In the genomic region with DNA sequence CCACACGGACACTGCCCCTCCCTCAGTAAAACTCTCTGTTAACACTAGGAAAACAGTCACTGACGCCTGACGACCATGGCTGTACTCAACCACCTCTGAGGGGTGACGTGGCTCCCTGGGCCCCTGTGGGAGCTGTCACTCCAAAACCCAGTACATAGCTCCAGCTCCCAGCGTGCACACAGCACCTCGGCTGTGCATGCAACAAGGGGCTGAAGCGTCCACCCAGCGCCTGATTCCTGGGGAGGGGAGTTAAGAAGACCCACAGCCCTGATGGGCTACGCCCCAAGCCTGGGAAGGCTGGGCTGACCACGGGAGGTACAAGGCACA, we compare ENCODE assay signal across 24 cellular contexts. TPM values are rescaled to one million over a fixed set of nuclear protein-coding genes. Genes with fewer than 3 reads are reported as not detected.
A peak's percentile ranks its signal among the peaks of the same experiment; 100 is the strongest.
DNase-seq lines count a peak whose midpoint lies in the region; ATAC-seq, FAIRE-seq and TF ChIP-seq lines count a peak whose summit lies in the region.
"Had no signal": no experiment of that assay in that cellular context is flagged by ENCODE, and none has a peak within 500 bp of the region (broad histone marks: within the 10 kb centered on the region; RNA-seq: fewer than 3 reads in every experiment).

No MANE protein-coding gene starts in this region.

- POLR2A ChIA-PET in HepG2 (lab: Yijun Ruan, JAX) (no interaction called here), RWPE1 (lab: Yijun Ruan, JAX; ENCODE audit: low non-redundant PET) (no interaction called here)
- POLR2A ChIA-PET in naive thymus-derived CD4-positive, alpha-beta T cell (lab: Charles Lee), result no interaction called here

- BruUV-seq in HepG2 (replicated peaks; lab: Mats Ljungman, UMichigan), result no TSS peak

- no peaks in the 10 kb centered on the region for H3K9me3 Mint-ChIP-seq in naive thymus-derived CD4-positive, alpha-beta T cell
- H3K9me3 Mint-ChIP-seq: CD4-positive, CD25-positive, alpha-beta regulatory T cell; CD8-positive, alpha-beta memory T cell had no signal

- no peak overlapping the region for H2AFZ ChIP-seq in HepG2 (ENCODE audit: low read length)
- H2AFZ ChIP-seq: GM23248 had no signal

- H3K4me1 Mint-ChIP-seq in naive thymus-derived CD4-positive, alpha-beta T cell, result peaks cover 0 to 2% (median 0%) of the 10 kb centered on the region in 7 donors
- H3K4me1 Mint-ChIP-seq: B cell; CD4-positive, CD25-positive, alpha-beta regulatory T cell; CD8-positive, alpha-beta memory T cell had no signal

- no peak overlapping the region for H3K4me3 ChIP-seq in HepG2 (replicated peaks in 1 of 3; ENCODE audit: insufficient read depth in 1 of 3, low read depth in 2 of 3, low read length in 3 of 3)
- no peak overlapping the region for H3K4me3 ChIP-seq in right lobe of liver
- no peak overlapping the region for H3K4me3 ChIP-seq in naive thymus-derived CD4-positive, alpha-beta T cell (ENCODE audit: low read length)
- H3K4me3 ChIP-seq: BLaER1, GM23248 had no signal

- H3K79me2 ChIP-seq in HepG2 (ENCODE audit: insufficient read depth, low read length), result no peaks in the 10 kb centered on the region

- H3K4me3 Mint-ChIP-seq in naive thymus-derived CD4-positive, alpha-beta T cell, result no peak overlapping the region
- H3K4me3 Mint-ChIP-seq: B cell; CD4-positive, CD25-positive, alpha-beta regulatory T cell; CD8-positive, alpha-beta memory T cell had no signal

- in situ Hi-C loops in HepG2 (cut with HindIII; ENCODE audit: extremely low pct_ligation_motif_present, low pct_unique_long_range_greater_than_20kb), result no loop called here

- no peak for TF ChIP-seq CTCF in HepG2 (CRISPR knock-in tag; IDR thresholded peaks at IDR 0.05)
- TF ChIP-seq CTCF in right lobe of liver (IDR thresholded peaks at IDR 0.05), result no peak
- no peak for TF ChIP-seq CTCF in RWPE1 (conservative IDR thresholded peaks at IDR 0.05; ENCODE audit: low read depth)

- intact Hi-C loops in HepG2 (cut with micrococcal nuclease; ENCODE audit: unreplicated experiment) (no loop called here), right lobe of liver (cut with DNase I) (no loop called here)
- intact Hi-C loops in naive thymus-derived CD4-positive, alpha-beta T cell (cut with micrococcal nuclease), result no loop called here

- no peaks in the 10 kb centered on the region for H3K27me3 Mint-ChIP-seq in naive thymus-derived CD4-positive, alpha-beta T cell
- H3K27me3 Mint-ChIP-seq: B cell; CD4-positive, CD25-positive, alpha-beta regulatory T cell; CD8-positive, alpha-beta memory T cell had no signal

- DNase-seq in HepG2 (ENCODE audit: low spot score) (no peak), right lobe of liver (no peak), RWPE1 (ENCODE audit: low spot score) (no peak), GM19240 (ENCODE audit: insufficient read length, low spot score) (no peak)
- DNase-seq in naive thymus-derived CD4-positive, alpha-beta T cell, result no peak
- DNase-seq: CD4-positive, CD25-positive, alpha-beta regulatory T cell; CD8-positive, alpha-beta memory T cell; DMS 273 treated with DMSO at 0.1 percent for 48 hours; DMS79; GF-D8; GM23248; H7; HCEC 1CT had no signal

- no peaks in the 10 kb centered on the region for H4K20me1 ChIP-seq in HepG2 (ENCODE audit: insufficient read depth, low read length)
- H4K20me1 ChIP-seq: BLaER1 had no signal

- H3K36me3 ChIP-seq in HepG2 (replicated peaks in 1 of 2; ENCODE audit: control insufficient read depth in 1 of 2, insufficient read depth in 2 of 2, low read length in 2 of 2) (peaks cover 15 to 46% of the 10 kb centered on the region in 2 experiments; a peak in 4 of 5 replicates), right lobe of liver (peaks cover 0 to 66% (median 32%) of the 10 kb centered on the region in 4 donors)
- H3K36me3 ChIP-seq in naive thymus-derived CD4-positive, alpha-beta T cell (ENCODE audit: control insufficient read depth in 2 of 3, insufficient read depth in 3 of 3, low read length in 3 of 3), result peaks cover 0 to 73% (median 9%) of the 10 kb centered on the region in 3 experiments

- 100% methylated on average over 2 of the region's 10 CpGs for WGBS in HepG2 (ENCODE audit: low lambda C conversion rate)
- WGBS in right lobe of liver (ENCODE audit: insufficient coverage, low coverage, low lambda C conversion rate, missing lambda C conversion rate), result 40% methylated on average over 1 of the region's 10 CpGs

- no peak for TF ChIP-seq RAD21 in HepG2 (CRISPR knock-in tag; IDR thresholded peaks at IDR 0.05)

- H3K27me3 ChIP-seq in HepG2 (ENCODE audit: control insufficient read depth in 1 of 2, insufficient read depth in 2 of 2, low read length in 2 of 2) (no peaks in the 10 kb centered on the region), right lobe of liver (no peaks in the 10 kb centered on the region)
- H3K27me3 ChIP-seq in naive thymus-derived CD4-positive, alpha-beta T cell (ENCODE audit: control insufficient read depth in 2 of 2, insufficient read depth in 2 of 2, low read length in 2 of 2), result no peaks in the 10 kb centered on the region
- H3K27me3 ChIP-seq: BLaER1 had no signal

- FAIRE-seq in HepG2 (lab: Jason Lieb, UNC), result no peak
- FAIRE-seq: A204.1, D721Med, GM12891, GM18507, H1 had no signal

- H3K9ac ChIP-seq in HepG2 (ENCODE audit: insufficient read depth, low read depth, low read length), result no peak overlapping the region
- H3K9ac ChIP-seq: BLaER1, GM23248 had no signal

- H3K36me3 Mint-ChIP-seq in naive thymus-derived CD4-positive, alpha-beta T cell, result peaks cover 0 to 13% (median 0%) of the 10 kb centered on the region in 5 donors

- ATAC-seq in HepG2 (peak; percentile 4; the same call in 1 of the 3 replicates), right lobe of liver (no peak), HG03095 (IDR thresholded peaks at IDR 0.05; ENCODE audit: unreplicated experiment) (no peak), GM18861 (IDR thresholded peaks at IDR 0.05; ENCODE audit: unreplicated experiment) (no peak)
- peak; percentile 13 for ATAC-seq in naive thymus-derived CD4-positive, alpha-beta T cell

- H3K4me1 ChIP-seq in HepG2 (ENCODE audit: insufficient read depth, low read length) (no peaks in the 10 kb centered on the region), right lobe of liver (no peaks in the 10 kb centered on the region)
- no peaks in the 10 kb centered on the region for H3K4me1 ChIP-seq in naive thymus-derived CD4-positive, alpha-beta T cell (ENCODE audit: control insufficient read depth in 2 of 2, insufficient read depth in 2 of 2, low read length in 2 of 2)
- H3K4me1 ChIP-seq: BLaER1 had no signal

- no peak overlapping the region for H3K27ac Mint-ChIP-seq in naive thymus-derived CD4-positive, alpha-beta T cell
- H3K27ac Mint-ChIP-seq: B cell had no signal

- H3K27ac ChIP-seq in HepG2 (ENCODE audit: extremely low read length, insufficient read depth, low read length) (no peak overlapping the region), right lobe of liver (no peak overlapping the region), RWPE1 (peak overlapping the region; percentile 58)
- H3K27ac ChIP-seq in naive thymus-derived CD4-positive, alpha-beta T cell (ENCODE audit: low read depth, low read length), result no peak overlapping the region
- H3K27ac ChIP-seq: 22Rv1, BLaER1, C4-2B, GM23248 had no signal

- CTCF ChIA-PET in HepG2 (lab: Yijun Ruan, JAX; ENCODE audit: low intra/inter-chr PET ratio, low total read pairs) (no interaction called here), RWPE1 (lab: Yijun Ruan, JAX) (no interaction called here)
- CTCF ChIA-PET in naive thymus-derived CD4-positive, alpha-beta T cell (lab: Charles Lee), result no interaction called here

- TF ChIP-seq POLR2A in HepG2 (IDR thresholded peaks at IDR 0.05; ENCODE audit: insufficient read depth in 1 of 2, low read depth in 2 of 2, low read length in 2 of 2), result no peak
- TF ChIP-seq POLR2A in right lobe of liver (IDR thresholded peaks at IDR 0.05), result no peak

- H3K9me3 ChIP-seq in HepG2 (ENCODE audit: low read length), result no peaks in the 10 kb centered on the region
- no peaks in the 10 kb centered on the region for H3K9me3 ChIP-seq in right lobe of liver
- no peaks in the 10 kb centered on the region for H3K9me3 ChIP-seq in naive thymus-derived CD4-positive, alpha-beta T cell (ENCODE audit: control insufficient read depth in 2 of 3, low read length in 3 of 3)
- H3K9me3 ChIP-seq: BLaER1 had no signal

- TF ChIP-seq EP300 in HepG2 (IDR thresholded peaks at IDR 0.05; ENCODE audit: low read depth in 2 of 2, low read length in 2 of 2) (no peak), HepG2 (CRISPR knock-in tag; IDR thresholded peaks at IDR 0.05; ENCODE audit: borderline replicate concordance) (no peak)

- H3K4me2 ChIP-seq in HepG2 (ENCODE audit: low read depth, low read length), result no peak overlapping the region
- H3K4me2 ChIP-seq: BLaER1 had no signal

TF ChIP-seq in HepG2, 621 proteins besides CTCF, POLR2A, EP300 and RAD21 (continues in another document):
- TF ChIP-seq ZNF616 (CRISPR knock-in tag; IDR thresholded peaks at IDR 0.05; ENCODE audit: low read depth) (no peak), ZBTB7B (CRISPR knock-in tag; IDR thresholded peaks at IDR 0.05) (no peak), AGO2 (optimal IDR thresholded peaks at IDR 0.05; ENCODE audit: low read depth, low read length) (peak; percentile 68)

RNA-seq across cellular contexts. Expression of a gene that starts 36.3 kb away (rescaled TPM):
- total RNA-seq in HepG2 (2016; rRNA removed; fragmentation: Illumina TruSeq; extraction: Trizol), result 7.4 and 14.0 TPM in 2 replicates
- total RNA-seq in HepG2 (2016; cell fraction: cytosol; rRNA removed; fragmentation: Illumina TruSeq; extraction: Trizol; ENCODE audit: low read depth), result 9.5 and 12.5 TPM in 2 replicates
- 5.2 and 15.7 TPM in 2 replicates for total RNA-seq in HepG2 (2016; cell fraction: insoluble cytoplasmic fraction; rRNA removed; fragmentation: Illumina TruSeq; extraction: Trizol)
- total RNA-seq in HepG2 (2016; cell fraction: membrane; rRNA removed; fragmentation: Illumina TruSeq; extraction: Trizol), result 6.9 and 7.7 TPM in 2 replicates
- 21.8 and 25.8 TPM in 2 replicates for total RNA-seq in HepG2 (2016; cell fraction: nucleus; rRNA removed; fragmentation: Illumina TruSeq; extraction: Trizol)
- polyA plus RNA-seq in HepG2 (2011; rRNA removed), result 18.5 and 25.6 TPM in 2 replicates
- 11.8 and 15.1 TPM in 2 replicates for polyA plus RNA-seq in HepG2 (2011; cell fraction: cytosol; rRNA removed)
- polyA plus RNA-seq in HepG2 (2011; cell fraction: nucleus; rRNA removed), result 164 and 213 TPM in 2 replicates
- polyA plus RNA-seq in HepG2 (2012), result 28.2 and 30.9 TPM in 2 replicates
- polyA plus RNA-seq in HepG2 (2016; cell fraction: cytosol; fragmentation: Illumina TruSeq; extraction: Trizol; ENCODE audit: low read depth), result 1.4 and 1.6 TPM in 2 replicates
- 6.3 and 7.6 TPM in 2 replicates for polyA plus RNA-seq in HepG2 (2016; cell fraction: insoluble cytoplasmic fraction; fragmentation: Illumina TruSeq; extraction: Trizol; ENCODE audit: low read depth)
- polyA plus RNA-seq in HepG2 (2016; cell fraction: membrane; fragmentation: Illumina TruSeq; extraction: Trizol; ENCODE audit: low read depth), result 3.2 and 3.7 TPM in 2 replicates
- 88.5 and 93.5 TPM in 2 replicates for polyA plus RNA-seq in HepG2 (2016; cell fraction: nucleus; fragmentation: Illumina TruSeq; extraction: Trizol; ENCODE audit: insufficient read depth, low read depth)
- polyA minus RNA-seq in HepG2 (2011; rRNA and poly(A)+ RNA removed; ENCODE audit: low replicate concordance), result 6.3 and 47.1 TPM in 2 replicates
- polyA minus RNA-seq in HepG2 (2011; cell fraction: cytosol; rRNA and poly(A)+ RNA removed), result 14.7 and 16.2 TPM in 2 replicates
- polyA minus RNA-seq in HepG2 (2011; cell fraction: nucleus; rRNA and poly(A)+ RNA removed), result 40.3 and 44.4 TPM in 2 replicates
- 10 to 100 TPM; 38.9 to 65.2 (median 53.3) TPM for total RNA-seq in right lobe of liver
- total RNA-seq in naive thymus-derived CD4-positive, alpha-beta T cell, result 100 to 1,000 TPM in 1 of 5 experiments, 10 to 100 TPM in 4; 45.3 to 101 (median 64.5) TPM
- 10 to 100 TPM in 1 of 2 donors, 1 to 10 TPM in 1; 6.4 to 30.5 TPM for polyA plus RNA-seq in naive thymus-derived CD4-positive, alpha-beta T cell

Comparison
In these comparisons a context has a peak if more than half of its experiments do, and no peak if none do; other contexts are left out.
1. ATAC-seq: peak in HepG2 (single experiment) and naive thymus-derived CD4-positive, alpha-beta T cell (single experiment); none in right lobe of liver (0 of 4), HG03095 (single experiment) and GM18861 (single experiment).